Comparison of ENCODE assay signal across 7 cellular contexts in genomic region chr19:43503501-43504425, GRCh38. TPM values are rescaled to one million over a fixed set of nuclear protein-coding genes. Genes with fewer than 3 reads are reported as not detected.
A peak's percentile ranks its signal among the peaks of the same experiment; 100 is the strongest.
DNase-seq lines count a peak whose midpoint lies in the region; ATAC-seq, FAIRE-seq and TF ChIP-seq lines count a peak whose summit lies in the region.

No MANE protein-coding gene starts in this region.

- peaks cover 31% of the 10 kb centered on the region for H3K36me3 Mint-ChIP-seq in brain

- H3K27ac ChIP-seq in iPS-18a (ENCODE audit: low read length): no peak overlapping the region

- peaks cover 22% of the 10 kb centered on the region for H3K4me1 Mint-ChIP-seq in brain

- no peak for TF ChIP-seq CTCF in brain (conservative IDR thresholded peaks at IDR 0.05)

- H3K27me3 ChIP-seq in iPS-18a (ENCODE audit: control insufficient read depth, insufficient read depth, low read length) (peaks cover 33% of the 10 kb centered on the region), skeletal muscle satellite cell (ENCODE audit: control insufficient read depth, insufficient read depth, low read length) (no peaks in the 10 kb centered on the region)

- no peaks in the 10 kb centered on the region for H3K9me3 ChIP-seq in iPS-18a (ENCODE audit: control insufficient read depth, low read depth, low read length)
- no peaks in the 10 kb centered on the region for H3K9me3 ChIP-seq in skeletal muscle satellite cell (replicated peaks; ENCODE audit: low read length)

- peaks cover 5% of the 10 kb centered on the region for H3K27me3 Mint-ChIP-seq in brain

- peak; percentile 99 for DNase-seq in GM18507 (ENCODE audit: extremely low spot score, insufficient read length, low read depth)
- peak; percentile 55 for DNase-seq in NCI-H2081 treated with DMSO at 0.1 percent for 48 hours (lab: John Stamatoyannopoulos, UW)

- peak overlapping the region; percentile 86 to 94 (median 90) for H3K4me3 Mint-ChIP-seq in brain

- peak; percentile 91 for ATAC-seq in HG02981 (IDR thresholded peaks at IDR 0.05; ENCODE audit: unreplicated experiment)

- H3K9me3 Mint-ChIP-seq in brain: peaks cover 0 to 4% (median 0%) of the 10 kb centered on the region in 5 experiments

- FAIRE-seq in GM18507 (lab: Jason Lieb, UNC): peak; percentile 98
- peak; percentile 62 for FAIRE-seq in TTC549 (lab: Jason Lieb, UNC)

- H3K4me1 ChIP-seq in iPS-18a (ENCODE audit: control insufficient read depth, low read depth, low read length): peaks cover 4% of the 10 kb centered on the region
- H3K4me1 ChIP-seq in skeletal muscle satellite cell (ENCODE audit: control insufficient read depth, insufficient read depth, low read length): peaks cover 15% of the 10 kb centered on the region

- peak overlapping the region; percentile 99 for H3K4me2 ChIP-seq in skeletal muscle satellite cell (ENCODE audit: low read length)

- peaks cover 3% of the 10 kb centered on the region for H3K36me3 ChIP-seq in iPS-18a (ENCODE audit: control insufficient read depth, low read depth, low read length)
- H3K36me3 ChIP-seq in skeletal muscle satellite cell (ENCODE audit: insufficient read depth, low read length): peaks cover 10% of the 10 kb centered on the region

- H3K9ac ChIP-seq in iPS-18a (ENCODE audit: low read length): peak overlapping the region; percentile 32
- peak overlapping the region; percentile 82 for H3K9ac ChIP-seq in skeletal muscle satellite cell (ENCODE audit: low read depth, low read length)

- H3K27ac Mint-ChIP-seq in brain: peak overlapping the region; percentile 70 to 95 (median 92)

- H3K4me3 ChIP-seq in iPS-18a (ENCODE audit: low read length): peak overlapping the region; percentile 89
- peak overlapping the region; percentile 89 for H3K4me3 ChIP-seq in skeletal muscle satellite cell (ENCODE audit: low read length)

RNA-seq across cellular contexts. Expression of gene PHLDB3, which starts 0.8 kb away (rescaled TPM):
- polyA plus RNA-seq in brain (ENCODE audit: insufficient read depth, low read depth, low replicate concordance): 10.0 TPM
- total RNA-seq in skeletal muscle satellite cell (2012; rRNA removed): 5.0 and 6.8 TPM in 2 replicates

RNA-seq across cellular contexts. Expression of gene ETHE1, which starts 23.2 kb away (rescaled TPM):
- 30.1 TPM for polyA plus RNA-seq in brain (ENCODE audit: insufficient read depth, low read depth, low replicate concordance)
- total RNA-seq in skeletal muscle satellite cell (2012; rRNA removed): 41.6 and 59.0 TPM in 2 replicates

RNA-seq across cellular contexts. Expression of gene ZNF575, which starts 29.2 kb away (rescaled TPM):
- 4.1 TPM for polyA plus RNA-seq in brain (ENCODE audit: insufficient read depth, low read depth, low replicate concordance)
- not detected in 2 replicates for total RNA-seq in skeletal muscle satellite cell (2012; rRNA removed)

RNA-seq across cellular contexts. Expression of gene LYPD3, which starts 38.4 kb away (rescaled TPM):
- 3.2 TPM for polyA plus RNA-seq in brain (ENCODE audit: insufficient read depth, low read depth, low replicate concordance)
- not detected in 2 replicates for total RNA-seq in skeletal muscle satellite cell (2012; rRNA removed)
